8 cellular contexts compared by ENCODE assay signal in the genomic region with DNA sequence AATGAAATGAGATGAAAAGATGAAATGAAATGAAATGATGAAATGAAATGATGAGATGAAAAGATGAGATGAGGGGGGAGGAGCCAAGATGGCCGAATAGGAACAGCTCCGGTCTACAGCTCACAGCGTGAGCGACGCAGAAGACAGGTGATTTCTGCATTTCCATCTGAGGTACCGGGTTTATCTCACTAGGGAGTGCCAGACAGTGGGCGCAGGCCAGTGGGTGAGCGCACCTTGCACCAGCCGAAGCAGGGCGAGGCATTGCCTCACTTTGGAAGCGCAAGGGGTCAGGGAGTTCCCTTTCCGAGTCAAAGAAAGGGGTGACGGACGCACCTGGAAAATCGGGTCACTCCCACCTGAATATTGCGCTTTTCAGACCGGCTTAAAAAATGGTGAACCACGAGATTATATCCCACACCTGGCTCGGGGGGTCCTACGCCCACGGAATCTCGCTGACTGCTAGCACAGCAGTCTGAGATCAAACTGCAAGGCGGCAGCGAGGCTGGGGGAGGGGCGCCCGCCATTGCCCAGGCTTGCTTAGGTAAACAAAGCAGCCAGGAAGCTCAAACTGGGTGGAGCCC.
DNase-seq lines count a peak whose midpoint lies in the region; ATAC-seq and TF ChIP-seq lines count a peak whose summit lies in the region.
"Not testable (repeated sequence)": the region's sequence is repeated elsewhere in the genome, so short reads cannot be mapped to it uniquely, and the experiment has no call there.

No MANE protein-coding gene starts in this region.

- H3K36me3 ChIP-seq in Karpas-422 (ENCODE audit: insufficient read depth, low read length); esophagus (ENCODE audit: control insufficient read depth in 2 of 2, insufficient read depth in 2 of 2, low read length in 1 of 2): not testable (repeated sequence)

- not testable (repeated sequence) for H3K27ac ChIP-seq in CD4-positive, alpha-beta T cell (ENCODE audit: low read depth, low read length); Karpas-422 (ENCODE audit: low read length); esophagus (ENCODE audit: low read depth in 2 of 2, low read length in 1 of 2); skin epidermis

- H3K36me3 Mint-ChIP-seq in CD4-positive, alpha-beta T cell (ENCODE audit: low read depth): peaks cover 23% of the 10 kb centered on the region
- peaks cover 11% of the 10 kb centered on the region for H3K36me3 Mint-ChIP-seq in T-cell
- peaks cover 16% of the 10 kb centered on the region for H3K36me3 Mint-ChIP-seq in activated naive CD8-positive, alpha-beta T cell treated with anti-CD3 and anti-CD28 coated beads, Interleukin-2, amount 50 U/mL, for 24 hours (ENCODE audit: low read depth)
- peaks cover 15% of the 10 kb centered on the region for H3K36me3 Mint-ChIP-seq in mesothelial cell of epicardium

- DNase-seq in CD4-positive, alpha-beta T cell: peak in 1 of 10 experiments; percentile 11
- peak; percentile 7 for DNase-seq in Karpas-422
- peak in 7 of 34 experiments; percentile 0 to 43 (median 9) for DNase-seq in T-cell
- peak; percentile 30 for DNase-seq in activated T-cell treated with anti-CD3 and anti-CD28 coated beads, Interleukin-2, amount 50 U/mL, for 1 hour
- not testable (repeated sequence) for DNase-seq in activated naive CD8-positive, alpha-beta T cell treated with anti-CD3 and anti-CD28 coated beads, Interleukin-2, amount 50 U/mL, for 24 hours; mesothelial cell of epicardium (ENCODE audit: low spot score in 2 of 2, unreplicated experiment in 2 of 2)

- H3K4me1 ChIP-seq in Karpas-422 (ENCODE audit: low read length); esophagus (ENCODE audit: control insufficient read depth in 2 of 2, insufficient read depth in 2 of 2, low read length in 1 of 2): not testable (repeated sequence)

- not testable (repeated sequence) for H3K27me3 ChIP-seq in CD4-positive, alpha-beta T cell (ENCODE audit: control insufficient read depth, insufficient read depth, low read length); Karpas-422 (ENCODE audit: low read length); esophagus (ENCODE audit: control insufficient read depth in 1 of 2, insufficient read depth in 2 of 2, low read length in 2 of 2)

- not testable (repeated sequence) for H3K4me2 ChIP-seq in Karpas-422 (ENCODE audit: low read depth, low read length, poor library complexity, severe bottlenecking)

- H3K4me3 ChIP-seq in Karpas-422 (ENCODE audit: low read length): not testable (repeated sequence)
- H3K4me3 ChIP-seq in esophagus (ENCODE audit: low read depth in 1 of 2, low read length in 2 of 2): peak overlapping the region; percentile 35 to 37
- H3K4me3 ChIP-seq in skin epidermis: peak overlapping the region in 4 of 7 experiments; percentile 19 to 35 (median 27)

- POLR2A ChIA-PET in CD4-positive, alpha-beta T cell (lab: Charles Lee): interaction anchor here (1.0 kb wide), 1 partner anchor 118 kb away, joined by 3 read pairs; no protein-coding TSS in a partner anchor
- POLR2A ChIA-PET in T-cell (lab: Charles Lee): not testable (repeated sequence)

- not testable (repeated sequence) for TF ChIP-seq CTCF in CD4-positive, alpha-beta T cell (IDR thresholded peaks at IDR 0.05); mesothelial cell of epicardium (IDR thresholded peaks at IDR 0.05; ENCODE audit: unreplicated experiment)

- H3K4me1 Mint-ChIP-seq in CD4-positive, alpha-beta T cell (ENCODE audit: low read depth): peaks cover 24% of the 10 kb centered on the region
- H3K4me1 Mint-ChIP-seq in T-cell: peaks cover 13 to 26% (median 23%) of the 10 kb centered on the region in 3 donors
- peaks cover 18% of the 10 kb centered on the region for H3K4me1 Mint-ChIP-seq in activated naive CD8-positive, alpha-beta T cell treated with anti-CD3 and anti-CD28 coated beads, Interleukin-2, amount 50 U/mL, for 24 hours
- not testable (repeated sequence) for H3K4me1 Mint-ChIP-seq in mesothelial cell of epicardium

- H3K9me3 ChIP-seq in CD4-positive, alpha-beta T cell (ENCODE audit: control insufficient read depth, low read length); Karpas-422 (ENCODE audit: low read length); esophagus (ENCODE audit: control insufficient read depth in 2 of 2, insufficient read depth in 1 of 2, low read depth in 1 of 2, low read length in 1 of 2): not testable (repeated sequence)

- not testable (repeated sequence) for H3K79me2 ChIP-seq in Karpas-422 (ENCODE audit: low read length)

- intact Hi-C loops in CD4-positive, alpha-beta T cell (cut with DNase I, micrococcal nuclease): not testable (repeated sequence)

- H4K20me1 ChIP-seq in Karpas-422 (ENCODE audit: insufficient read depth, low read depth, low read length): not testable (repeated sequence)

- CTCF ChIA-PET in CD4-positive, alpha-beta T cell (lab: Charles Lee); T-cell (lab: Charles Lee): not testable (repeated sequence)

- H2AFZ ChIP-seq in Karpas-422 (ENCODE audit: low read length): not testable (repeated sequence)

- H3K9me3 Mint-ChIP-seq in CD4-positive, alpha-beta T cell: peaks cover 13% of the 10 kb centered on the region
- H3K9me3 Mint-ChIP-seq in T-cell (peaks cover 15 to 16% (median 16%) of the 10 kb centered on the region in 3 donors), mesothelial cell of epicardium (peaks cover 15% of the 10 kb centered on the region)
- peaks cover 17% of the 10 kb centered on the region for H3K9me3 Mint-ChIP-seq in activated naive CD8-positive, alpha-beta T cell treated with anti-CD3 and anti-CD28 coated beads, Interleukin-2, amount 50 U/mL, for 24 hours

- not testable (repeated sequence) for H3K9me2 ChIP-seq in Karpas-422 (replicated peaks; ENCODE audit: insufficient read depth, low read length)

- H3K27me3 Mint-ChIP-seq in CD4-positive, alpha-beta T cell; mesothelial cell of epicardium (ENCODE audit: low read depth): not testable (repeated sequence)
- H3K27me3 Mint-ChIP-seq in T-cell: peaks cover 0 to 11% of the 10 kb centered on the region in 2 donors
- H3K27me3 Mint-ChIP-seq in activated naive CD8-positive, alpha-beta T cell treated with anti-CD3 and anti-CD28 coated beads, Interleukin-2, amount 50 U/mL, for 24 hours: peaks cover 22% of the 10 kb centered on the region

- H3K27ac Mint-ChIP-seq in CD4-positive, alpha-beta T cell: peak overlapping the region; percentile 85
- H3K27ac Mint-ChIP-seq in T-cell: peak overlapping the region; percentile 32 to 81
- peak overlapping the region; percentile 55 for H3K27ac Mint-ChIP-seq in activated naive CD8-positive, alpha-beta T cell treated with anti-CD3 and anti-CD28 coated beads, Interleukin-2, amount 50 U/mL, for 24 hours
- H3K27ac Mint-ChIP-seq in mesothelial cell of epicardium: not testable (repeated sequence)

- not testable (repeated sequence) for ATAC-seq in CD4-positive, alpha-beta T cell (ENCODE audit: poor library complexity); T-cell (replicated peaks in 1 of 4); activated naive CD8-positive, alpha-beta T cell treated with anti-CD3 and anti-CD28 coated beads, Interleukin-2, amount 50 U/mL, for 24 hours

- WGBS in esophagus, 2 donors: 37 to 45% methylated on average over 20 to 22 of the region's 26 CpGs

- not testable (repeated sequence) for H3K9ac ChIP-seq in Karpas-422 (ENCODE audit: low read length)

- peak overlapping the region; percentile 63 for H3K4me3 Mint-ChIP-seq in CD4-positive, alpha-beta T cell
- H3K4me3 Mint-ChIP-seq in T-cell (peak overlapping the region; percentile 67 to 79 (median 73)), mesothelial cell of epicardium (peak overlapping the region; percentile 64)
- H3K4me3 Mint-ChIP-seq in activated naive CD8-positive, alpha-beta T cell treated with anti-CD3 and anti-CD28 coated beads, Interleukin-2, amount 50 U/mL, for 24 hours: peak overlapping the region; percentile 49
